1 cellular context compared by ENCODE assay signal in genomic region chr18:76522551-76522950, GRCh38.
TF ChIP-seq lines count a peak whose summit lies in the region.

No MANE protein-coding gene starts in this region.

TF ChIP-seq in K562, 482 proteins besides CTCF, POLR2A, EP300 and RAD21:
- TF ChIP-seq THAP12 (CRISPR knock-in tag; IDR thresholded peaks at IDR 0.05) = no peak
- TF ChIP-seq, protein P1, sequence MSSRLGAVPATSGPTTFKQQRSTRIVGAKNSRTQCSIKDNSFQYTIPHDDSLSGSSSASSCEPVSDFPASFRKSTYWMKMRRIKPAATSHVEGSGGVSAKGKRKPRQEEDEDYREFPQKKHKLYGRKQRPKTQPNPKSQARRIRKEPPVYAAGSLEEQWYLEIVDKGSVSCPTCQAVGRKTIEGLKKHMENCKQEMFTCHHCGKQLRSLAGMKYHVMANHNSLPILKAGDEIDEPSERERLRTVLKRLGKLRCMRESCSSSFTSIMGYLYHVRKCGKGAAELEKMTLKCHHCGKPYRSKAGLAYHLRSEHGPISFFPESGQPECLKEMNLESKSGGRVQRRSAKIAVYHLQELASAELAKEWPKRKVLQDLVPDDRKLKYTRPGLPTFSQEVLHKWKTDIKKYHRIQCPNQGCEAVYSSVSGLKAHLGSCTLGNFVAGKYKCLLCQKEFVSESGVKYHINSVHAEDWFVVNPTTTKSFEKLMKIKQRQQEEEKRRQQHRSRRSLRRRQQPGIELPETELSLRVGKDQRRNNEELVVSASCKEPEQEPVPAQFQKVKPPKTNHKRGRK (tag; IDR thresholded peaks at IDR 0.05) = peak; percentile 69; the same call in 1 of the 2 replicates
TF ChIP-seq in K562: peak in this region for 1.
